ENCODE assay signal across 12 cellular contexts in the genomic region with DNA sequence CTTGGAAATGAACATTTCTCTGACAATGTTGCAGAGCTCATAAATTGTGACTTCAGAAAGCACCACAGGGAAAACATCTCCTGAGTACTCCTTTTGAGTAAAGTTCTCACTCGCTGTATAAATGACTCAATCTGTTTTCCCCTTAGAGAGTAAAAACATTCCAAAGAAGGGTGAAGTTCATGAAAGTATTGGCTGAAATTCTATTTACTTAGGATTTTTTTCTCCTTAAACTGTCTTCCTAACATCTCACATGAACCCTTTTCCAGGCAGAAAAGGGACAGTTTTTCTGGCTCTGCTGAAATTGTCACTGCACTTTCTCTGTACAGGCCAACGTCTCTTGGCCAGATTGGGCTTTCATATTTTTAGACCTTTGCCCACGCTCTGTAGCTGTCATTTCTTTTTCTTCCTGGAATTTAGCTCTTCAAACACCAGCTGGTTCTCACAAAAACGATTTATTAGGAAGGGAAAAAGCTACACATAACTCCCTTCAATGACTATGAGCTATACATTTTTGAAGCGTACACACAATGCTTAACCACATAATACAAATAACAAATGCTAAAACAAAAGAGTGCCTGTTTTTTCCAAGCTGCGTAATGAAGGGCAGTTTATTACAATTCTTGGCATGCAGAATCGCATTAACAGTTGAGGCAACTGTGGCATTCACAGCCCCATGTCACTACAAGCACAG.
A peak's percentile ranks its signal among the peaks of the same experiment; 100 is the strongest.
DNase-seq lines count a peak whose midpoint lies in the region; ATAC-seq and TF ChIP-seq lines count a peak whose summit lies in the region.
"Had no signal": no experiment of that assay in that cellular context is flagged by ENCODE, and none has a peak within 500 bp of the region (broad histone marks: within the 10 kb centered on the region; RNA-seq: fewer than 3 reads in every experiment).

No MANE protein-coding gene starts in this region.

- no peaks in the 10 kb centered on the region for H3K36me3 Mint-ChIP-seq in stimulated activated memory B cell treated with anti-CD40 and anti-IgM and Interleukin-4, amounts not matched to agents 10 μg/mL and 1 μg/mL and 100 μg/mL, for 72 hours
- no peaks in the 10 kb centered on the region for H3K36me3 Mint-ChIP-seq in WTC11

- no peaks in the 10 kb centered on the region for H3K9me3 Mint-ChIP-seq in stimulated activated memory B cell treated with anti-CD40 and anti-IgM and Interleukin-4, amounts not matched to agents 10 μg/mL and 1 μg/mL and 100 μg/mL, for 72 hours
- H3K9me3 Mint-ChIP-seq in WTC11: 0 out of 2 replicates have a peak, but pooled peaks cover 5% of the 10 kb centered on the region

- peak; percentile 92 for ATAC-seq in left ventricle myocardium superior
- ATAC-seq in stimulated activated memory B cell treated with anti-CD40 and anti-IgM and Interleukin-4, amounts not matched to agents 10 μg/mL and 1 μg/mL and 100 μg/mL, for 72 hours: no peak
- ATAC-seq in WTC11: no peak
- ATAC-seq in GM19035 (IDR thresholded peaks at IDR 0.05; ENCODE audit: unreplicated experiment): no peak
- ATAC-seq in GM21447 (IDR thresholded peaks at IDR 0.05; ENCODE audit: unreplicated experiment): no peak
- ATAC-seq: naive thymus-derived CD4-positive, alpha-beta T cell had no signal

- no peak for DNase-seq in AG04450 (ENCODE audit: low read depth, low spot score)
- DNase-seq in astrocyte of the cerebellum (ENCODE audit: low read depth): peak; percentile 20
- DNase-seq in left ventricle myocardium superior: no peak
- DNase-seq in pons (ENCODE audit: low spot score): peak; percentile 87
- no peak for DNase-seq in WTC11 (ENCODE audit: low spot score)
- DNase-seq: activated effector memory CD4-positive, alpha-beta T cell treated with anti-CD3 and anti-CD28 coated beads, Interleukin-2, amount 50 U/mL, for 16 hours; GF-D8; Karpas-422; naive thymus-derived CD4-positive, alpha-beta T cell had no signal

- in situ Hi-C loops in astrocyte of the cerebellum (cut with HindIII; ENCODE audit: low sequenced_read_pairs): no loop called here

- H3K4me1 Mint-ChIP-seq in stimulated activated memory B cell treated with anti-CD40 and anti-IgM and Interleukin-4, amounts not matched to agents 10 μg/mL and 1 μg/mL and 100 μg/mL, for 72 hours: no peaks in the 10 kb centered on the region
- H3K4me1 Mint-ChIP-seq in WTC11: peaks cover 8% of the 10 kb centered on the region; the same call in 1 of the 2 replicates
- H3K4me1 Mint-ChIP-seq: naive thymus-derived CD4-positive, alpha-beta T cell had no signal

- CTCF ChIA-PET in AG04450 (lab: Charles Lee): interaction anchor here (0.9 to 2.7 kb wide), 10 partner anchors 14 to 668 kb away, joined by 3 to 21 read pairs (median 6); a partner anchor contains a TSS
- CTCF ChIA-PET in WTC11 (lab: Charles Lee): interaction anchor here (2.5 kb wide), 1 partner anchor 26 kb away, joined by 11 read pairs; no protein-coding TSS in a partner anchor

- TF ChIP-seq CTCF in AG04450 (IDR thresholded peaks at IDR 0.05; ENCODE audit: low read depth, low read length) (no peak), astrocyte of the cerebellum (IDR thresholded peaks at IDR 0.05; ENCODE audit: low read depth, low read length, missing control alignments) (no peak), WTC11 (IDR thresholded peaks at IDR 0.05) (no peak)

- H3K27ac Mint-ChIP-seq in stimulated activated memory B cell treated with anti-CD40 and anti-IgM and Interleukin-4, amounts not matched to agents 10 μg/mL and 1 μg/mL and 100 μg/mL, for 72 hours: no peak overlapping the region
- H3K27ac Mint-ChIP-seq in WTC11: no peak overlapping the region
- H3K27ac Mint-ChIP-seq: naive thymus-derived CD4-positive, alpha-beta T cell had no signal

- H3K4me3 ChIP-seq in AG04450 (ENCODE audit: low read depth, low read length): no peak overlapping the region
- no peak overlapping the region for H3K4me3 ChIP-seq in astrocyte of the cerebellum (ENCODE audit: low read depth, low read length)

- no peaks in the 10 kb centered on the region for H3K27me3 ChIP-seq in AG04450 (ENCODE audit: control insufficient read depth, insufficient read depth, low read length)

- POLR2A ChIA-PET in AG04450 (lab: Yijun Ruan, JAX) (interaction anchor here (0.7 to 1.9 kb wide), 4 partner anchors 47 to 480 kb away, joined by 3 to 22 read pairs (median 3); a partner anchor contains a TSS), WTC11 (lab: Charles Lee) (no interaction called here)

- no peaks in the 10 kb centered on the region for H3K9me3 ChIP-seq in AG04450 (ENCODE audit: control insufficient read depth, insufficient read depth, low read length)

- intact Hi-C loops in left ventricle myocardium superior (cut with micrococcal nuclease): no loop called here

- H3K27ac ChIP-seq in AG04450 (ENCODE audit: low read depth, low read length): peak overlapping the region; percentile 74

- no peak overlapping the region for H3K4me3 Mint-ChIP-seq in stimulated activated memory B cell treated with anti-CD40 and anti-IgM and Interleukin-4, amounts not matched to agents 10 μg/mL and 1 μg/mL and 100 μg/mL, for 72 hours
- no peak overlapping the region for H3K4me3 Mint-ChIP-seq in WTC11
- H3K4me3 Mint-ChIP-seq: naive thymus-derived CD4-positive, alpha-beta T cell had no signal

- H3K27me3 Mint-ChIP-seq in stimulated activated memory B cell treated with anti-CD40 and anti-IgM and Interleukin-4, amounts not matched to agents 10 μg/mL and 1 μg/mL and 100 μg/mL, for 72 hours: no peaks in the 10 kb centered on the region
- H3K27me3 Mint-ChIP-seq in WTC11 (ENCODE audit: low read depth): no peaks in the 10 kb centered on the region

TF ChIP-seq in WTC11, 78 proteins besides CTCF, POLR2A, EP300 and RAD21:
- TF ChIP-seq, protein P1, sequence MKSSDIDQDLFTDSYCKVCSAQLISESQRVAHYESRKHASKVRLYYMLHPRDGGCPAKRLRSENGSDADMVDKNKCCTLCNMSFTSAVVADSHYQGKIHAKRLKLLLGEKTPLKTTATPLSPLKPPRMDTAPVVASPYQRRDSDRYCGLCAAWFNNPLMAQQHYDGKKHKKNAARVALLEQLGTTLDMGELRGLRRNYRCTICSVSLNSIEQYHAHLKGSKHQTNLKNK (CRISPR knock-in tag; IDR thresholded peaks at IDR 0.05): no peak
- TF ChIP-seq, protein P2, sequence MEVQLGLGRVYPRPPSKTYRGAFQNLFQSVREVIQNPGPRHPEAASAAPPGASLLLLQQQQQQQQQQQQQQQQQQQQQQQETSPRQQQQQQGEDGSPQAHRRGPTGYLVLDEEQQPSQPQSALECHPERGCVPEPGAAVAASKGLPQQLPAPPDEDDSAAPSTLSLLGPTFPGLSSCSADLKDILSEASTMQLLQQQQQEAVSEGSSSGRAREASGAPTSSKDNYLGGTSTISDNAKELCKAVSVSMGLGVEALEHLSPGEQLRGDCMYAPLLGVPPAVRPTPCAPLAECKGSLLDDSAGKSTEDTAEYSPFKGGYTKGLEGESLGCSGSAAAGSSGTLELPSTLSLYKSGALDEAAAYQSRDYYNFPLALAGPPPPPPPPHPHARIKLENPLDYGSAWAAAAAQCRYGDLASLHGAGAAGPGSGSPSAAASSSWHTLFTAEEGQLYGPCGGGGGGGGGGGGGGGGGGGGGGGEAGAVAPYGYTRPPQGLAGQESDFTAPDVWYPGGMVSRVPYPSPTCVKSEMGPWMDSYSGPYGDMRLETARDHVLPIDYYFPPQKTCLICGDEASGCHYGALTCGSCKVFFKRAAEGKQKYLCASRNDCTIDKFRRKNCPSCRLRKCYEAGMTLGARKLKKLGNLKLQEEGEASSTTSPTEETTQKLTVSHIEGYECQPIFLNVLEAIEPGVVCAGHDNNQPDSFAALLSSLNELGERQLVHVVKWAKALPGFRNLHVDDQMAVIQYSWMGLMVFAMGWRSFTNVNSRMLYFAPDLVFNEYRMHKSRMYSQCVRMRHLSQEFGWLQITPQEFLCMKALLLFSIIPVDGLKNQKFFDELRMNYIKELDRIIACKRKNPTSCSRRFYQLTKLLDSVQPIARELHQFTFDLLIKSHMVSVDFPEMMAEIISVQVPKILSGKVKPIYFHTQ (CRISPR knock-in tag; IDR thresholded peaks at IDR 0.05): no peak
- TF ChIP-seq NFYB (CRISPR knock-in tag; conservative IDR thresholded peaks at IDR 0.05; ENCODE audit: low read depth) (no peak), SMAD3 (CRISPR knock-in tag; IDR thresholded peaks at IDR 0.05; ENCODE audit: borderline replicate concordance) (no peak), ZNF396 (CRISPR knock-in tag; IDR thresholded peaks at IDR 0.05; ENCODE audit: borderline replicate concordance) (no peak), ETV6 (CRISPR knock-in tag; IDR thresholded peaks at IDR 0.05) (no peak), ZNF121 (CRISPR knock-in tag; IDR thresholded peaks at IDR 0.05) (no peak)
- TF ChIP-seq, protein P3, sequence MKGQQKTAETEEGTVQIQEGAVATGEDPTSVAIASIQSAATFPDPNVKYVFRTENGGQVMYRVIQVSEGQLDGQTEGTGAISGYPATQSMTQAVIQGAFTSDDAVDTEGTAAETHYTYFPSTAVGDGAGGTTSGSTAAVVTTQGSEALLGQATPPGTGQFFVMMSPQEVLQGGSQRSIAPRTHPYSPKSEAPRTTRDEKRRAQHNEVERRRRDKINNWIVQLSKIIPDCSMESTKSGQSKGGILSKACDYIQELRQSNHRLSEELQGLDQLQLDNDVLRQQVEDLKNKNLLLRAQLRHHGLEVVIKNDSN (CRISPR knock-in tag; IDR thresholded peaks at IDR 0.05): no peak

Comparison
In these comparisons a context has a peak if more than half of its experiments do, and no peak if none do; other contexts are left out.
1. DNase-seq: peak in astrocyte of the cerebellum (single experiment) and pons (single experiment); none in AG04450 (single experiment), left ventricle myocardium superior (single experiment) and WTC11 (single experiment).